Comparison of ENCODE assay signal across 8 cellular contexts in genomic region chr12:12356886-12357696, GRCh38. TPM values are rescaled to one million over a fixed set of nuclear protein-coding genes. Genes with fewer than 3 reads are reported as not detected.
DNase-seq lines count a peak whose midpoint lies in the region; ATAC-seq and TF ChIP-seq lines count a peak whose summit lies in the region.

BORCS5 (plus strand) TSS chr12:12357078; CDS start chr12:12357452, 374 bp downstream.

- no peaks in the 10 kb centered on the region for H3K9me3 ChIP-seq in spleen

- 0 to 1% (median 0%) methylated on average over 40 to 70 of the region's 70 CpGs for WGBS in spleen, 5 donors

- peak; percentile 90 for DNase-seq in AG10803 (ENCODE audit: low read depth)
- DNase-seq in NCI-H345 (lab: John Stamatoyannopoulos, UW): peak; percentile 98
- peak; percentile 93 to 97 (median 96) for DNase-seq in activated CD4-positive, CD25-positive, alpha-beta regulatory T cell (lab: John Stamatoyannopoulos, UW)
- peak; percentile 99 for DNase-seq in central memory CD4-positive, alpha-beta T cell
- peak; percentile 96 for DNase-seq in inferior parietal cortex (ENCODE audit: extremely low spot score)
- DNase-seq in spleen: peak; percentile 100

- peak; percentile 93 to 99 (median 94) for TF ChIP-seq POLR2A in spleen (IDR thresholded peaks at IDR 0.05)

- peaks cover 0 to 10% (median 0%) of the 10 kb centered on the region in 6 donors for H3K36me3 ChIP-seq in spleen

- H3K27ac ChIP-seq in spleen: peak within 1 kb of the TSS; percentile 95 to 100 (median 98)

- no peaks in the 10 kb centered on the region for H3K27me3 ChIP-seq in spleen (replicated peaks in 1 of 7)

- H3K4me3 ChIP-seq in AG10803 (ENCODE audit: low read length) (peak within 1 kb of the TSS; percentile 87), spleen (peak within 1 kb of the TSS; percentile 53 to 89 (median 75))

- peak; percentile 86 for ATAC-seq in GM19023 (IDR thresholded peaks at IDR 0.05; ENCODE audit: unreplicated experiment)
- peak; percentile 83 for ATAC-seq in HG03280 (IDR thresholded peaks at IDR 0.05; ENCODE audit: unreplicated experiment)

- TF ChIP-seq CTCF in AG10803 (conservative IDR thresholded peaks at IDR 0.05; ENCODE audit: low read length) (peak; percentile 28), spleen (IDR thresholded peaks at IDR 0.05 in 8 of 11, conservative IDR thresholded peaks at IDR 0.05 in 3 of 11) (peak in 5 of 11 experiments; percentile 8 to 53 (median 32))

- intact Hi-C loops in spleen (cut with DNase I; ENCODE audit: low total_unique reads): no loop called here

- H3K4me1 ChIP-seq in spleen: peaks cover 10 to 58% (median 26%) of the 10 kb centered on the region in 6 donors

RNA-seq across cellular contexts. Expression of gene BORCS5, which starts in this region (rescaled TPM):
- total RNA-seq in spleen: 10 to 100 TPM; 14.0 to 25.9 (median 18.6) TPM
- polyA plus RNA-seq in spleen: 1 to 10 TPM; 3.3 to 5.4 (median 3.6) TPM

Comparison
In these comparisons a context has a peak if more than half of its experiments do, and no peak if none do; other contexts are left out.
1. Peak in every context shown above with its lines: DNase-seq, ATAC-seq, H3K4me3 ChIP-seq and H3K27ac ChIP-seq.